1 cellular context compared by ENCODE assay signal in the genomic region with DNA sequence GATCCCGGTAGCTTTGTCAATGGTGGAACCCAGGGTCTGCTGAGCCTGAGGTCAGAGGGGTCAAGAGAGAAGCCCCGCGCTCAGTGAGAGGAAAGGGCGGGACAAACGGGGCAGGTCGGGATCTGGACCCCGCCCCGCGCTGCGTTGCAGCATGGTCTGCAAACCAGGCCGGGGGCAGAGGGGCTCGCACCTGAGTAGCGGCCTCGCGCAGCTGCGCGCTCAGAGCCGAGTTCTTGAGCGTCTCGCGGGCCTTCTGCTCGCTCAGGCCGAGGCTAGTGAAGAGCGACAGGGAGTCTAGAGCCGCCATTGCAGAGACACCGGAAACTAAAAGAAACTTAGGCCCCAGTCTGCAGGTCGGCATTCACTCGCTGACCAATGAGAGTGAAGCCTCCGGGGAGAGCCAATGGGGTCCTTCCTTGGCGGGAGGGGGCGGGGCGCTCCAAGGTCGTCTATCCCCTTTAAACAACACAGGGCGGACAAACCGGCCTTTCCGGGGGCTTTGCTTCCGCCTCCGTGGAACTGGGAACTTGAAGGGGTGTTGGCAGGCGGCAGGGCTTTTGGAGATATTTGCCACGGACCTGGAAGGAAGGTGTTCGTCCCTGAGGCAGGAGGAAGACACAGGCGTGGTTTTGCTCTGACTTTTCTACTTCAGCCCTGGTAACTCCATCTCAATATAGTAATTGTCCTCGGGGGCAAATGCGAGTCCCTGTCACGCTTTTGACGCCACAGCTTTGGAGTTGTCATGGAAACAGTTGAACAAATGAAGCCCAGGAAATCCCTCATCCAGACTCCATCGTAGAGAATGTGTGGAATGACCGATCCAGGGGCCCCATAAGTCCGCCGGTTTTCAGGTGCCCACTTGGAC.
TF ChIP-seq lines count a peak whose summit lies in the region.

A gene (minus strand): TSS at position 331 of the 865 bp plus-strand sequence. CDS start 24 bp downstream, at position 307.

TF ChIP-seq in GM12878, 131 proteins besides CTCF, POLR2A, EP300 and RAD21 (continued from another document and continues in another):
- TF ChIP-seq, protein P1, sequence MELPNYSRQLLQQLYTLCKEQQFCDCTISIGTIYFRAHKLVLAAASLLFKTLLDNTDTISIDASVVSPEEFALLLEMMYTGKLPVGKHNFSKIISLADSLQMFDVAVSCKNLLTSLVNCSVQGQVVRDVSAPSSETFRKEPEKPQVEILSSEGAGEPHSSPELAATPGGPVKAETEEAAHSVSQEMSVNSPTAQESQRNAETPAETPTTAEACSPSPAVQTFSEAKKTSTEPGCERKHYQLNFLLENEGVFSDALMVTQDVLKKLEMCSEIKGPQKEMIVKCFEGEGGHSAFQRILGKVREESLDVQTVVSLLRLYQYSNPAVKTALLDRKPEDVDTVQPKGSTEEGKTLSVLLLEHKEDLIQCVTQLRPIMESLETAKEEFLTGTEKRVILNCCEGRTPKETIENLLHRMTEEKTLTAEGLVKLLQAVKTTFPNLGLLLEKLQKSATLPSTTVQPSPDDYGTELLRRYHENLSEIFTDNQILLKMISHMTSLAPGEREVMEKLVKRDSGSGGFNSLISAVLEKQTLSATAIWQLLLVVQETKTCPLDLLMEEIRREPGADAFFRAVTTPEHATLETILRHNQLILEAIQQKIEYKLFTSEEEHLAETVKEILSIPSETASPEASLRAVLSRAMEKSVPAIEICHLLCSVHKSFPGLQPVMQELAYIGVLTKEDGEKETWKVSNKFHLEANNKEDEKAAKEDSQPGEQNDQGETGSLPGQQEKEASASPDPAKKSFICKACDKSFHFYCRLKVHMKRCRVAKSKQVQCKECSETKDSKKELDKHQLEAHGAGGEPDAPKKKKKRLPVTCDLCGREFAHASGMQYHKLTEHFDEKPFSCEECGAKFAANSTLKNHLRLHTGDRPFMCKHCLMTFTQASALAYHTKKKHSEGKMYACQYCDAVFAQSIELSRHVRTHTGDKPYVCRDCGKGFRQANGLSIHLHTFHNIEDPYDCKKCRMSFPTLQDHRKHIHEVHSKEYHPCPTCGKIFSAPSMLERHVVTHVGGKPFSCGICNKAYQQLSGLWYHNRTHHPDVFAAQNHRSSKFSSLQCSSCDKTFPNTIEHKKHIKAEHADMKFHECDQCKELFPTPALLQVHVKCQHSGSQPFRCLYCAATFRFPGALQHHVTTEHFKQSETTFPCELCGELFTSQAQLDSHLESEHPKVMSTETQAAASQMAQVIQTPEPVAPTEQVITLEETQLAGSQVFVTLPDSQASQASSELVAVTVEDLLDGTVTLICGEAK (IDR thresholded peaks at IDR 0.05; ENCODE audit: borderline replicate concordance): peak; percentile 89
- TF ChIP-seq FOXM1 (IDR thresholded peaks at IDR 0.05; ENCODE audit: low read depth, low read length) (no peak), SPI1 (IDR thresholded peaks at IDR 0.05; ENCODE audit: borderline replicate concordance, insufficient read depth, low read depth, low read length) (no peak), NFYA (IDR thresholded peaks at IDR 0.05; ENCODE audit: borderline replicate concordance, low read depth, low read length) (no peak), POLR2AphosphoS5 (IDR thresholded peaks at IDR 0.05; ENCODE audit: low read length) (peak; percentile 96), CREM (IDR thresholded peaks at IDR 0.05; ENCODE audit: low read depth) (no peak), POU2F2 (IDR thresholded peaks at IDR 0.05; ENCODE audit: borderline replicate concordance, low read depth, low read length) (peak; percentile 39; the same call in 1 of the 3 replicates), RUNX3 (IDR thresholded peaks at IDR 0.05; ENCODE audit: low read length) (no peak), SREBF1 (IDR thresholded peaks at IDR 0.05; ENCODE audit: low read length) (no peak), POLR2AphosphoS2 (IDR thresholded peaks at IDR 0.05; ENCODE audit: low read depth, low read length) (peak; percentile 75; the same call in 1 of the 2 replicates), NR2C2 (IDR thresholded peaks at IDR 0.05; ENCODE audit: borderline replicate concordance, control insufficient read depth, insufficient read length, low read depth) (no peak), YY1 (IDR thresholded peaks at IDR 0.05; ENCODE audit: low read depth, low read length) (peak; percentile 94), CBX5 (IDR thresholded peaks at IDR 0.05; ENCODE audit: low read depth) (no peak), RCOR1 (conservative IDR thresholded peaks at IDR 0.05; ENCODE audit: low read depth, low read length) (no peak), PML (IDR thresholded peaks at IDR 0.05; ENCODE audit: low read length) (peak; percentile 63; the same call in 1 of the 2 replicates), HDAC6 (IDR thresholded peaks at IDR 0.05; ENCODE audit: unreplicated experiment) (no peak), SRF (IDR thresholded peaks at IDR 0.05; ENCODE audit: low read depth in 2 of 2, low read length in 2 of 2) (0 out of 4 replicates have a peak, but pooled peaks of 1 of the 2 experiments have one; percentile 24), ESRRA (IDR thresholded peaks at IDR 0.05; ENCODE audit: low read length) (0 out of 2 replicates have a peak, but pooled peaks have one; percentile 46), GATAD2B (conservative IDR thresholded peaks at IDR 0.05; ENCODE audit: low read depth) (no peak), MEF2B (IDR thresholded peaks at IDR 0.05; ENCODE audit: partially characterized antibody, poor library complexity, severe bottlenecking) (no peak), EZH2 (IDR thresholded peaks at IDR 0.05; ENCODE audit: borderline replicate concordance, control insufficient read depth, low read depth, low read length) (no peak), CREB1 (IDR thresholded peaks at IDR 0.05; ENCODE audit: low read depth) (peak; percentile 52; the same call in 1 of the 2 replicates), LARP7 (IDR thresholded peaks at IDR 0.05) (0 out of 2 replicates have a peak, but pooled peaks have one; percentile 28), ZNF274 (IDR thresholded peaks at IDR 0.05; ENCODE audit: insufficient read depth, insufficient read length) (no peak), JUNB (IDR thresholded peaks at IDR 0.05) (no peak), FOS (IDR thresholded peaks at IDR 0.05; ENCODE audit: borderline replicate concordance, extremely low read depth, insufficient read length) (peak; percentile 26), SUPT20H (IDR thresholded peaks at IDR 0.05; ENCODE audit: borderline replicate concordance, control insufficient read depth, low read depth, low read length) (no peak), TAF1 (IDR thresholded peaks at IDR 0.05; ENCODE audit: borderline replicate concordance, low read depth, low read length) (peak; percentile 97), BMI1 (IDR thresholded peaks at IDR 0.05; ENCODE audit: borderline replicate concordance) (peak; percentile 73), SP1 (IDR thresholded peaks at IDR 0.05; ENCODE audit: low read depth, low read length) (peak; percentile 89)
- TF ChIP-seq, protein P2, sequence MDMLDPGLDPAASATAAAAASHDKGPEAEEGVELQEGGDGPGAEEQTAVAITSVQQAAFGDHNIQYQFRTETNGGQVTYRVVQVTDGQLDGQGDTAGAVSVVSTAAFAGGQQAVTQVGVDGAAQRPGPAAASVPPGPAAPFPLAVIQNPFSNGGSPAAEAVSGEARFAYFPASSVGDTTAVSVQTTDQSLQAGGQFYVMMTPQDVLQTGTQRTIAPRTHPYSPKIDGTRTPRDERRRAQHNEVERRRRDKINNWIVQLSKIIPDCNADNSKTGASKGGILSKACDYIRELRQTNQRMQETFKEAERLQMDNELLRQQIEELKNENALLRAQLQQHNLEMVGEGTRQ (IDR thresholded peaks at IDR 0.05; ENCODE audit: borderline replicate concordance, low read depth, low read length): no peak
- TF ChIP-seq, protein P3, sequence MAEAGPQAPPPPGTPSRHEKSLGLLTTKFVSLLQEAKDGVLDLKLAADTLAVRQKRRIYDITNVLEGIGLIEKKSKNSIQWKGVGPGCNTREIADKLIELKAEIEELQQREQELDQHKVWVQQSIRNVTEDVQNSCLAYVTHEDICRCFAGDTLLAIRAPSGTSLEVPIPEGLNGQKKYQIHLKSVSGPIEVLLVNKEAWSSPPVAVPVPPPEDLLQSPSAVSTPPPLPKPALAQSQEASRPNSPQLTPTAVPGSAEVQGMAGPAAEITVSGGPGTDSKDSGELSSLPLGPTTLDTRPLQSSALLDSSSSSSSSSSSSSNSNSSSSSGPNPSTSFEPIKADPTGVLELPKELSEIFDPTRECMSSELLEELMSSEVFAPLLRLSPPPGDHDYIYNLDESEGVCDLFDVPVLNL (IDR thresholded peaks at IDR 0.05; ENCODE audit: low read depth, low read length): peak; percentile 45; the same call in 1 of the 2 replicates
- TF ChIP-seq, protein P4, sequence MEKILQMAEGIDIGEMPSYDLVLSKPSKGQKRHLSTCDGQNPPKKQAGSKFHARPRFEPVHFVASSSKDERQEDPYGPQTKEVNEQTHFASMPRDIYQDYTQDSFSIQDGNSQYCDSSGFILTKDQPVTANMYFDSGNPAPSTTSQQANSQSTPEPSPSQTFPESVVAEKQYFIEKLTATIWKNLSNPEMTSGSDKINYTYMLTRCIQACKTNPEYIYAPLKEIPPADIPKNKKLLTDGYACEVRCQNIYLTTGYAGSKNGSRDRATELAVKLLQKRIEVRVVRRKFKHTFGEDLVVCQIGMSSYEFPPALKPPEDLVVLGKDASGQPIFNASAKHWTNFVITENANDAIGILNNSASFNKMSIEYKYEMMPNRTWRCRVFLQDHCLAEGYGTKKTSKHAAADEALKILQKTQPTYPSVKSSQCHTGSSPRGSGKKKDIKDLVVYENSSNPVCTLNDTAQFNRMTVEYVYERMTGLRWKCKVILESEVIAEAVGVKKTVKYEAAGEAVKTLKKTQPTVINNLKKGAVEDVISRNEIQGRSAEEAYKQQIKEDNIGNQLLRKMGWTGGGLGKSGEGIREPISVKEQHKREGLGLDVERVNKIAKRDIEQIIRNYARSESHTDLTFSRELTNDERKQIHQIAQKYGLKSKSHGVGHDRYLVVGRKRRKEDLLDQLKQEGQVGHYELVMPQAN (conservative IDR thresholded peaks at IDR 0.05): peak; percentile 80
- TF ChIP-seq, protein P5, sequence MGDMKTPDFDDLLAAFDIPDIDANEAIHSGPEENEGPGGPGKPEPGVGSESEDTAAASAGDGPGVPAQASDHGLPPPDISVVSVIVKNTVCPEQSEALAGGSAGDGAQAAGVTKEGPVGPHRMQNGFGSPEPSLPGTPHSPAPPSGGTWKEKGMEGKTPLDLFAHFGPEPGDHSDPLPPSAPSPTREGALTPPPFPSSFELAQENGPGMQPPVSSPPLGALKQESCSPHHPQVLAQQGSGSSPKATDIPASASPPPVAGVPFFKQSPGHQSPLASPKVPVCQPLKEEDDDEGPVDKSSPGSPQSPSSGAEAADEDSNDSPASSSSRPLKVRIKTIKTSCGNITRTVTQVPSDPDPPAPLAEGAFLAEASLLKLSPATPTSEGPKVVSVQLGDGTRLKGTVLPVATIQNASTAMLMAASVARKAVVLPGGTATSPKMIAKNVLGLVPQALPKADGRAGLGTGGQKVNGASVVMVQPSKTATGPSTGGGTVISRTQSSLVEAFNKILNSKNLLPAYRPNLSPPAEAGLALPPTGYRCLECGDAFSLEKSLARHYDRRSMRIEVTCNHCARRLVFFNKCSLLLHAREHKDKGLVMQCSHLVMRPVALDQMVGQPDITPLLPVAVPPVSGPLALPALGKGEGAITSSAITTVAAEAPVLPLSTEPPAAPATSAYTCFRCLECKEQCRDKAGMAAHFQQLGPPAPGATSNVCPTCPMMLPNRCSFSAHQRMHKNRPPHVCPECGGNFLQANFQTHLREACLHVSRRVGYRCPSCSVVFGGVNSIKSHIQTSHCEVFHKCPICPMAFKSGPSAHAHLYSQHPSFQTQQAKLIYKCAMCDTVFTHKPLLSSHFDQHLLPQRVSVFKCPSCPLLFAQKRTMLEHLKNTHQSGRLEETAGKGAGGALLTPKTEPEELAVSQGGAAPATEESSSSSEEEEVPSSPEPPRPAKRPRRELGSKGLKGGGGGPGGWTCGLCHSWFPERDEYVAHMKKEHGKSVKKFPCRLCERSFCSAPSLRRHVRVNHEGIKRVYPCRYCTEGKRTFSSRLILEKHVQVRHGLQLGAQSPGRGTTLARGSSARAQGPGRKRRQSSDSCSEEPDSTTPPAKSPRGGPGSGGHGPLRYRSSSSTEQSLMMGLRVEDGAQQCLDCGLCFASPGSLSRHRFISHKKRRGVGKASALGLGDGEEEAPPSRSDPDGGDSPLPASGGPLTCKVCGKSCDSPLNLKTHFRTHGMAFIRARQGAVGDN (IDR thresholded peaks at IDR 0.05): no peak; the same call in 1 of the 2 replicates
- TF ChIP-seq, protein P6, sequence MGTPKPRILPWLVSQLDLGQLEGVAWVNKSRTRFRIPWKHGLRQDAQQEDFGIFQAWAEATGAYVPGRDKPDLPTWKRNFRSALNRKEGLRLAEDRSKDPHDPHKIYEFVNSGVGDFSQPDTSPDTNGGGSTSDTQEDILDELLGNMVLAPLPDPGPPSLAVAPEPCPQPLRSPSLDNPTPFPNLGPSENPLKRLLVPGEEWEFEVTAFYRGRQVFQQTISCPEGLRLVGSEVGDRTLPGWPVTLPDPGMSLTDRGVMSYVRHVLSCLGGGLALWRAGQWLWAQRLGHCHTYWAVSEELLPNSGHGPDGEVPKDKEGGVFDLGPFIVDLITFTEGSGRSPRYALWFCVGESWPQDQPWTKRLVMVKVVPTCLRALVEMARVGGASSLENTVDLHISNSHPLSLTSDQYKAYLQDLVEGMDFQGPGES (IDR thresholded peaks at IDR 0.05): no peak; the same call in 1 of the 2 replicates
- TF ChIP-seq, protein P7, sequence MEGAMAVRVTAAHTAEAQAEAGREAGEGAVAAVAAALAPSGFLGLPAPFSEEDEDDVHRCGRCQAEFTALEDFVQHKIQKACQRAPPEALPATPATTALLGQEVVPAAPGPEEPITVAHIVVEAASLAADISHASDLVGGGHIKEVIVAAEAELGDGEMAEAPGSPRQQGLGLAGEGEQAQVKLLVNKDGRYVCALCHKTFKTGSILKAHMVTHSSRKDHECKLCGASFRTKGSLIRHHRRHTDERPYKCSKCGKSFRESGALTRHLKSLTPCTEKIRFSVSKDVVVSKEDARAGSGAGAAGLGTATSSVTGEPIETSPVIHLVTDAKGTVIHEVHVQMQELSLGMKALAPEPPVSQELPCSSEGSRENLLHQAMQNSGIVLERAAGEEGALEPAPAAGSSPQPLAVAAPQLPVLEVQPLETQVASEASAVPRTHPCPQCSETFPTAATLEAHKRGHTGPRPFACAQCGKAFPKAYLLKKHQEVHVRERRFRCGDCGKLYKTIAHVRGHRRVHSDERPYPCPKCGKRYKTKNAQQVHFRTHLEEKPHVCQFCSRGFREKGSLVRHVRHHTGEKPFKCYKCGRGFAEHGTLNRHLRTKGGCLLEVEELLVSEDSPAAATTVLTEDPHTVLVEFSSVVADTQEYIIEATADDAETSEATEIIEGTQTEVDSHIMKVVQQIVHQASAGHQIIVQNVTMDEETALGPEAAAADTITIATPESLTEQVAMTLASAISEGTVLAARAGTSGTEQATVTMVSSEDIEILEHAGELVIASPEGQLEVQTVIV (IDR thresholded peaks at IDR 0.05; ENCODE audit: borderline replicate concordance, partially characterized antibody): peak; percentile 36
- TF ChIP-seq, protein P8, sequence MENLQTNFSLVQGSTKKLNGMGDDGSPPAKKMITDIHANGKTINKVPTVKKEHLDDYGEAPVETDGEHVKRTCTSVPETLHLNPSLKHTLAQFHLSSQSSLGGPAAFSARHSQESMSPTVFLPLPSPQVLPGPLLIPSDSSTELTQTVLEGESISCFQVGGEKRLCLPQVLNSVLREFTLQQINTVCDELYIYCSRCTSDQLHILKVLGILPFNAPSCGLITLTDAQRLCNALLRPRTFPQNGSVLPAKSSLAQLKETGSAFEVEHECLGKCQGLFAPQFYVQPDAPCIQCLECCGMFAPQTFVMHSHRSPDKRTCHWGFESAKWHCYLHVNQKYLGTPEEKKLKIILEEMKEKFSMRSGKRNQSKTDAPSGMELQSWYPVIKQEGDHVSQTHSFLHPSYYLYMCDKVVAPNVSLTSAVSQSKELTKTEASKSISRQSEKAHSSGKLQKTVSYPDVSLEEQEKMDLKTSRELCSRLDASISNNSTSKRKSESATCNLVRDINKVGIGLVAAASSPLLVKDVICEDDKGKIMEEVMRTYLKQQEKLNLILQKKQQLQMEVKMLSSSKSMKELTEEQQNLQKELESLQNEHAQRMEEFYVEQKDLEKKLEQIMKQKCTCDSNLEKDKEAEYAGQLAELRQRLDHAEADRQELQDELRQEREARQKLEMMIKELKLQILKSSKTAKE (IDR thresholded peaks at IDR 0.05; ENCODE audit: low read depth, poor library complexity, severe bottlenecking): no peak
